Comparison of ENCODE assay signal across 19 cellular contexts in the genomic region with DNA sequence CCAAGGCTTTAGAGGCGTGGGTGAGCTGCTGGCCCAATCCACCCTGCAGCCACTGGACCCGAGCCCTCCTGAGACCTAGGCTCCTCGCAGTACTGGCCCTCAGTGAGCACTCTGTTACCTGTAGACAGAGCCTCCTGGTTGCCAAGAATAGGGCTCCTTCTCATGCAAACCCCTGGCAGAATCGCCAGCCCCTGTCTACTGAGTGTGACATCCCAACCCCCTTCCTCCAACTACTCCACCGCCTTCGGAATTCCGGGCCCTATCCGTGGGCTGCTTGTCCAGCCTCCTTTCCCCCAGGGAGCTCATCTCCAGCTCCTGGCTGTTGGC. TPM values are rescaled to one million over a fixed set of nuclear protein-coding genes. Genes with fewer than 3 reads are reported as not detected.
DNase-seq lines count a peak whose midpoint lies in the region; ATAC-seq and TF ChIP-seq lines count a peak whose summit lies in the region.
"Had no signal": no experiment of that assay in that cellular context is flagged by ENCODE, and none has a peak within 500 bp of the region (broad histone marks: within the 10 kb centered on the region; RNA-seq: fewer than 3 reads in every experiment).

No MANE protein-coding gene starts in this region.

- H3K9ac ChIP-seq in mesendoderm (ENCODE audit: low read length), result no peak overlapping the region

- H3K79me1 ChIP-seq in mesendoderm (ENCODE audit: low read length), result no peaks in the 10 kb centered on the region

- peaks cover 26% of the 10 kb centered on the region for H3K9me3 Mint-ChIP-seq in WTC11

- H3K4me2 ChIP-seq in mesendoderm (ENCODE audit: low read length), result no peak overlapping the region

- H3K9me3 ChIP-seq in upper lobe of right lung, result no peaks in the 10 kb centered on the region

- no peak for ATAC-seq in WTC11
- no peak for ATAC-seq in upper lobe of right lung
- no peak for ATAC-seq in GM21360 (IDR thresholded peaks at IDR 0.05; ENCODE audit: unreplicated experiment)
- no peak for ATAC-seq in GM21367 (IDR thresholded peaks at IDR 0.05; ENCODE audit: unreplicated experiment)
- ATAC-seq: GM12878 had no signal

- CTCF ChIA-PET in WTC11 (lab: Charles Lee), result interaction anchor here (0.8 kb wide), 1 partner anchor 25 kb away, joined by 3 read pairs; no protein-coding TSS in a partner anchor

- H2AK5ac ChIP-seq in mesendoderm (ENCODE audit: low read length), result no peak overlapping the region

- H3K27ac ChIP-seq in mesendoderm (ENCODE audit: low read depth, low read length) (no peak overlapping the region), upper lobe of right lung (no peak overlapping the region)

- no CpG with 5 or more reads among the region's 8 CpGs for whole genome bisulfite sequencing in mesendoderm (ENCODE audit: extremely low coverage, insufficient coverage, low lambda C conversion rate)

- H2BK120ac ChIP-seq in mesendoderm (ENCODE audit: low read depth, low read length), result no peak overlapping the region

- no peak overlapping the region for H3K4ac ChIP-seq in mesendoderm (ENCODE audit: low read depth, low read length)

- H4K8ac ChIP-seq in mesendoderm (ENCODE audit: low read depth, low read length), result no peak overlapping the region

- H2BK5ac ChIP-seq in mesendoderm (ENCODE audit: low read length), result no peak overlapping the region

- intact Hi-C loops in upper lobe of right lung (cut with DNase I), result no loop called here

- H3K4me1 ChIP-seq in mesendoderm (ENCODE audit: control insufficient read depth, low read depth, low read length) (peaks cover 1% of the 10 kb centered on the region), upper lobe of right lung (no peaks in the 10 kb centered on the region)

- POLR2A ChIA-PET in WTC11 (lab: Charles Lee), result no interaction called here

- H4K5ac ChIP-seq in mesendoderm (ENCODE audit: low read length), result no peak overlapping the region

- H3K18ac ChIP-seq in mesendoderm (ENCODE audit: low read length), result no peak overlapping the region

- peaks cover 13% of the 10 kb centered on the region for H3K36me3 Mint-ChIP-seq in WTC11

- TF ChIP-seq CTCF in WTC11 (IDR thresholded peaks at IDR 0.05) (no peak), upper lobe of right lung (IDR thresholded peaks at IDR 0.05) (no peak)

- H3K27ac Mint-ChIP-seq in WTC11, result no peak overlapping the region
- H3K27ac Mint-ChIP-seq: CD4-positive, alpha-beta T cell; HFFc6 had no signal

- no peaks in the 10 kb centered on the region for H3K79me2 ChIP-seq in mesendoderm (ENCODE audit: control insufficient read depth, insufficient read depth, low read length)

- no peak overlapping the region for H3K23ac ChIP-seq in mesendoderm (ENCODE audit: low read length)

- H3K4me3 ChIP-seq in mesendoderm (ENCODE audit: low read length) (no peak overlapping the region), upper lobe of right lung (no peak overlapping the region)
- H3K4me3 ChIP-seq: GM12878 had no signal

- DNase-seq in activated T-cell treated with anti-CD3 and anti-CD28 coated beads, Interleukin-2, amount 50 U/mL, for 1 hour, result peak; percentile 0
- DNase-seq in activated T-cell treated with anti-CD3 and anti-CD28 coated beads, Interleukin-2, amount 50 U/mL, for 48 hours, result no peak
- peak; percentile 1 for DNase-seq in WTC11 (ENCODE audit: low spot score)
- DNase-seq in mesendoderm, result no peak
- DNase-seq in upper lobe of right lung, result peak; percentile 41
- no peak for DNase-seq in T-helper 9 cell
- DNase-seq: AML-193, Calu3, HFFc6, KG1, NCI-H1105, NCI-H1930, NCI-H2171, NCI-H82 had no signal

- no peak overlapping the region for H2BK15ac ChIP-seq in mesendoderm (replicated peaks; ENCODE audit: low read depth)

- peak overlapping the region; percentile 44 for H3K56ac ChIP-seq in mesendoderm (ENCODE audit: low read length)

- peaks cover 6% of the 10 kb centered on the region for H3K27me3 Mint-ChIP-seq in WTC11 (ENCODE audit: low read depth)
- H3K27me3 Mint-ChIP-seq: CD4-positive, alpha-beta T cell had no signal

- H3K4me1 Mint-ChIP-seq in WTC11, result no peaks in the 10 kb centered on the region

- H3K27me3 ChIP-seq in mesendoderm (ENCODE audit: insufficient read depth, low read length, poor library complexity) (no peaks in the 10 kb centered on the region), upper lobe of right lung (no peaks in the 10 kb centered on the region)

- H3K4me3 Mint-ChIP-seq in WTC11, result no peak overlapping the region
- H3K4me3 Mint-ChIP-seq: CD4-positive, alpha-beta T cell; HFFc6 had no signal

- no peaks in the 10 kb centered on the region for H3K36me3 ChIP-seq in mesendoderm (ENCODE audit: control insufficient read depth, insufficient read depth, low read length)
- no peaks in the 10 kb centered on the region for H3K36me3 ChIP-seq in upper lobe of right lung

TF ChIP-seq in WTC11, 78 proteins besides CTCF, POLR2A, EP300 and RAD21:
- TF ChIP-seq GTF2I (CRISPR knock-in tag; conservative IDR thresholded peaks at IDR 0.05), result no peak
- no peak for TF ChIP-seq IRF2 (CRISPR knock-in tag; IDR thresholded peaks at IDR 0.05; ENCODE audit: borderline replicate concordance, low read depth)
- TF ChIP-seq SMAD3 (CRISPR knock-in tag; IDR thresholded peaks at IDR 0.05; ENCODE audit: borderline replicate concordance), result no peak
- TF ChIP-seq, protein P1, sequence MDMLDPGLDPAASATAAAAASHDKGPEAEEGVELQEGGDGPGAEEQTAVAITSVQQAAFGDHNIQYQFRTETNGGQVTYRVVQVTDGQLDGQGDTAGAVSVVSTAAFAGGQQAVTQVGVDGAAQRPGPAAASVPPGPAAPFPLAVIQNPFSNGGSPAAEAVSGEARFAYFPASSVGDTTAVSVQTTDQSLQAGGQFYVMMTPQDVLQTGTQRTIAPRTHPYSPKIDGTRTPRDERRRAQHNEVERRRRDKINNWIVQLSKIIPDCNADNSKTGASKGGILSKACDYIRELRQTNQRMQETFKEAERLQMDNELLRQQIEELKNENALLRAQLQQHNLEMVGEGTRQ (CRISPR knock-in tag; IDR thresholded peaks at IDR 0.05), result no peak
- no peak for TF ChIP-seq NFYB (CRISPR knock-in tag; conservative IDR thresholded peaks at IDR 0.05; ENCODE audit: low read depth)
- TF ChIP-seq GRHL2 (CRISPR knock-in tag; IDR thresholded peaks at IDR 0.05; ENCODE audit: insufficient replicate concordance, severe bottlenecking), result no peak
- no peak for TF ChIP-seq ETV6 (CRISPR knock-in tag; IDR thresholded peaks at IDR 0.05)
- no peak for TF ChIP-seq NR2C2 (CRISPR knock-in tag; IDR thresholded peaks at IDR 0.05)
- no peak for TF ChIP-seq CDX4 (CRISPR knock-in tag; IDR thresholded peaks at IDR 0.05; ENCODE audit: borderline replicate concordance)
- TF ChIP-seq CREM (CRISPR knock-in tag; IDR thresholded peaks at IDR 0.05), result no peak

RNA-seq across cellular contexts. Expression of gene COL5A1, which starts 23.8 kb away (rescaled TPM):
- total RNA-seq in WTC11 (2021), result 13.5 to 17.7 TPM (median 16.4 TPM) in 3 replicates
- 23.5 TPM for polyA plus RNA-seq in mesendoderm (2013, experiment 1 of 2)
- polyA plus RNA-seq in mesendoderm (2013, experiment 2 of 2), result 21.5 TPM
- total RNA-seq in upper lobe of right lung, result 37.8 TPM
- total RNA-seq: Calu3, MCF 10A had no signal

Comparison
In these comparisons a context has a peak if more than half of its experiments do, and no peak if none do; other contexts are left out.
1. DNase-seq: peak in activated T-cell treated with anti-CD3 and anti-CD28 coated beads, Interleukin-2, amount 50 U/mL, for 1 hour (single experiment), WTC11 (single experiment) and upper lobe of right lung (single experiment); none in activated T-cell treated with anti-CD3 and anti-CD28 coated beads, Interleukin-2, amount 50 U/mL, for 48 hours (0 of 2), mesendoderm (single experiment) and T-helper 9 cell (single experiment).